Comparison of ENCODE assay signal across 1 cellular context in the genomic region with DNA sequence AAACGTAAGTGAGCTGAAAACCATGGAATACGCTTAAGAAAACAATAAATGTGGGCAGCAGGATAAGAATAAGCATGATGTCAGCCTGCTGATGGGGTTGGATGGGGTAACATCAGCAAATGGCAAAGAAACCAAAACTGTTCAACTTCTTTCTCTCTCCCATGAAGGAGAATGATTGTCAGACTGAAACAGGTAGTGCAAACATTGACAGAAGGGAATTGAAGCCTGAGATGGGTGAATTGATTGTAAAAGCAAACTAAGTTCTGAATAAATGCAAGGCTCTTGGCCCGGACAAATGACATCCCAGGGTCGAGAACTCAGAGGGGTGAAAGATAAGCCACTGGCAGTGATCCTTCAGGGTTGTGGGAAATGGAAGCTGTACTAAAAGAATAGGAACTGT.
A peak's percentile ranks its signal among the peaks of the same experiment; 100 is the strongest.
TF ChIP-seq lines count a peak whose summit lies in the region.

No MANE protein-coding gene starts in this region.

TF ChIP-seq in GM12878, 131 proteins besides CTCF, POLR2A, EP300 and RAD21 (continued from another document):
- TF ChIP-seq, protein P1, sequence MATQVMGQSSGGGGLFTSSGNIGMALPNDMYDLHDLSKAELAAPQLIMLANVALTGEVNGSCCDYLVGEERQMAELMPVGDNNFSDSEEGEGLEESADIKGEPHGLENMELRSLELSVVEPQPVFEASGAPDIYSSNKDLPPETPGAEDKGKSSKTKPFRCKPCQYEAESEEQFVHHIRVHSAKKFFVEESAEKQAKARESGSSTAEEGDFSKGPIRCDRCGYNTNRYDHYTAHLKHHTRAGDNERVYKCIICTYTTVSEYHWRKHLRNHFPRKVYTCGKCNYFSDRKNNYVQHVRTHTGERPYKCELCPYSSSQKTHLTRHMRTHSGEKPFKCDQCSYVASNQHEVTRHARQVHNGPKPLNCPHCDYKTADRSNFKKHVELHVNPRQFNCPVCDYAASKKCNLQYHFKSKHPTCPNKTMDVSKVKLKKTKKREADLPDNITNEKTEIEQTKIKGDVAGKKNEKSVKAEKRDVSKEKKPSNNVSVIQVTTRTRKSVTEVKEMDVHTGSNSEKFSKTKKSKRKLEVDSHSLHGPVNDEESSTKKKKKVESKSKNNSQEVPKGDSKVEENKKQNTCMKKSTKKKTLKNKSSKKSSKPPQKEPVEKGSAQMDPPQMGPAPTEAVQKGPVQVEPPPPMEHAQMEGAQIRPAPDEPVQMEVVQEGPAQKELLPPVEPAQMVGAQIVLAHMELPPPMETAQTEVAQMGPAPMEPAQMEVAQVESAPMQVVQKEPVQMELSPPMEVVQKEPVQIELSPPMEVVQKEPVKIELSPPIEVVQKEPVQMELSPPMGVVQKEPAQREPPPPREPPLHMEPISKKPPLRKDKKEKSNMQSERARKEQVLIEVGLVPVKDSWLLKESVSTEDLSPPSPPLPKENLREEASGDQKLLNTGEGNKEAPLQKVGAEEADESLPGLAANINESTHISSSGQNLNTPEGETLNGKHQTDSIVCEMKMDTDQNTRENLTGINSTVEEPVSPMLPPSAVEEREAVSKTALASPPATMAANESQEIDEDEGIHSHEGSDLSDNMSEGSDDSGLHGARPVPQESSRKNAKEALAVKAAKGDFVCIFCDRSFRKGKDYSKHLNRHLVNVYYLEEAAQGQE (IDR thresholded peaks at IDR 0.05; ENCODE audit: low read depth, low read length) = no peak
- no peak for TF ChIP-seq POLR2AphosphoS2 (IDR thresholded peaks at IDR 0.05; ENCODE audit: low read depth, low read length)
- peak; percentile 53; the same call in 1 of the 2 replicates for TF ChIP-seq RUNX3 (IDR thresholded peaks at IDR 0.05; ENCODE audit: low read length)
- TF ChIP-seq ZNF274 (IDR thresholded peaks at IDR 0.05; ENCODE audit: insufficient read depth, insufficient read length) = no peak
- TF ChIP-seq CEBPB (IDR thresholded peaks at IDR 0.05; ENCODE audit: borderline replicate concordance in 1 of 2, low read depth in 2 of 2, low read length in 2 of 2) = no peak
- peak in 1 of 2 experiments; percentile 35; a peak in 1 of 4 replicates for TF ChIP-seq ETV6 (conservative IDR thresholded peaks at IDR 0.05 in 1 of 2, IDR thresholded peaks at IDR 0.05 in 1 of 2; ENCODE audit: borderline replicate concordance in 1 of 2, low read depth in 1 of 2)
- 0 out of 3 replicates have a peak, but pooled peaks have one; percentile 37 for TF ChIP-seq POU2F2 (IDR thresholded peaks at IDR 0.05; ENCODE audit: borderline replicate concordance, low read depth, low read length)
- TF ChIP-seq, protein P2, sequence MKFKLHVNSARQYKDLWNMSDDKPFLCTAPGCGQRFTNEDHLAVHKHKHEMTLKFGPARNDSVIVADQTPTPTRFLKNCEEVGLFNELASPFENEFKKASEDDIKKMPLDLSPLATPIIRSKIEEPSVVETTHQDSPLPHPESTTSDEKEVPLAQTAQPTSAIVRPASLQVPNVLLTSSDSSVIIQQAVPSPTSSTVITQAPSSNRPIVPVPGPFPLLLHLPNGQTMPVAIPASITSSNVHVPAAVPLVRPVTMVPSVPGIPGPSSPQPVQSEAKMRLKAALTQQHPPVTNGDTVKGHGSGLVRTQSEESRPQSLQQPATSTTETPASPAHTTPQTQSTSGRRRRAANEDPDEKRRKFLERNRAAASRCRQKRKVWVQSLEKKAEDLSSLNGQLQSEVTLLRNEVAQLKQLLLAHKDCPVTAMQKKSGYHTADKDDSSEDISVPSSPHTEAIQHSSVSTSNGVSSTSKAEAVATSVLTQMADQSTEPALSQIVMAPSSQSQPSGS (IDR thresholded peaks at IDR 0.05; ENCODE audit: low read length) = peak; percentile 75
